ENCODE assay signal across 9 cellular contexts in genomic region chrX:2689773-2690666, GRCh38. TPM values are rescaled to one million over a fixed set of nuclear protein-coding genes. Genes with fewer than 3 reads are reported as not detected.
DNase-seq lines count a peak whose midpoint lies in the region; ATAC-seq, FAIRE-seq and TF ChIP-seq lines count a peak whose summit lies in the region.
"Had no signal": no experiment of that assay in that cellular context is flagged by ENCODE, and none has a peak within 500 bp of the region (broad histone marks: within the 10 kb centered on the region; RNA-seq: fewer than 3 reads in every experiment).

No MANE protein-coding gene starts in this region.

- H2AK5ac ChIP-seq in mesendoderm (ENCODE audit: low read length), result no peak overlapping the region

- no peak overlapping the region for H2AFZ ChIP-seq in GM12878 (ENCODE audit: control insufficient read depth, low read depth, low read length)

- H3K79me1 ChIP-seq in mesendoderm (ENCODE audit: low read length), result peaks cover 8% of the 10 kb centered on the region

- H2BK15ac ChIP-seq in mesendoderm (replicated peaks; ENCODE audit: low read depth), result no peak overlapping the region

- no peaks in the 10 kb centered on the region for H3K36me3 ChIP-seq in GM12878 (ENCODE audit: control insufficient read depth in 2 of 2, insufficient read depth in 2 of 2, low read length in 1 of 2)
- H3K36me3 ChIP-seq in mesendoderm (ENCODE audit: control insufficient read depth, insufficient read depth, low read length), result no peaks in the 10 kb centered on the region
- H3K36me3 ChIP-seq in thymus (ENCODE audit: control insufficient read depth, insufficient read depth), result peaks cover 5% of the 10 kb centered on the region

- H4K5ac ChIP-seq in mesendoderm (ENCODE audit: low read length), result no peak overlapping the region

- no peak overlapping the region for H3K9ac ChIP-seq in GM12878 (ENCODE audit: control insufficient read depth, insufficient read depth, low read length)
- peak overlapping the region; percentile 59 for H3K9ac ChIP-seq in mesendoderm (ENCODE audit: low read length)

- H4K8ac ChIP-seq in mesendoderm (ENCODE audit: low read depth, low read length), result no peak overlapping the region

- no peak for TF ChIP-seq POLR2A in GM12878 (IDR thresholded peaks at IDR 0.05; ENCODE audit: low read depth, low read length)

- FAIRE-seq in GM12878 (lab: Jason Lieb, UNC), result no peak

- SMC1A ChIA-PET in GM12878 (lab: Charles Lee; ENCODE audit: uncharacterized antibody, unreplicated experiment), result no interaction called here

- RAD21 ChIA-PET in GM12878 (lab: Charles Lee; ENCODE audit: unreplicated experiment), result no interaction called here

- peak overlapping the region; percentile 36 to 100 for H3K4me3 Mint-ChIP-seq in activated T-cell treated with anti-CD3 and anti-CD28 coated beads, Interleukin-2, amount 50 U/mL, for 72 hours

- H3K27me3 Mint-ChIP-seq in activated T-cell treated with anti-CD3 and anti-CD28 coated beads, Interleukin-2, amount 50 U/mL, for 72 hours (ENCODE audit: low read depth), result no peaks in the 10 kb centered on the region

- peaks cover 31% of the 10 kb centered on the region for H3K4me1 Mint-ChIP-seq in activated T-cell treated with anti-CD3 and anti-CD28 coated beads, Interleukin-2, amount 50 U/mL, for 72 hours (ENCODE audit: low read depth)

- no peak for TF ChIP-seq EP300 in GM12878 (IDR thresholded peaks at IDR 0.05; ENCODE audit: borderline replicate concordance in 1 of 2, control insufficient read depth in 1 of 2, low read depth in 2 of 2, low read length in 2 of 2)

- H3K4ac ChIP-seq in mesendoderm (ENCODE audit: low read depth, low read length), result peak overlapping the region; percentile 28

- H3K4me2 ChIP-seq in GM12878 (ENCODE audit: control insufficient read depth, insufficient read depth), result peak overlapping the region; percentile 72; the same call in 1 of the 2 replicates
- H3K4me2 ChIP-seq in mesendoderm (ENCODE audit: low read length), result peak overlapping the region; percentile 14

- POLR2A ChIA-PET in GM12878 (lab: Charles Lee), result no interaction called here

- H3K79me2 ChIP-seq in GM12878 (ENCODE audit: control insufficient read depth, insufficient read depth, low read length), result peaks cover 20% of the 10 kb centered on the region
- peaks cover 1% of the 10 kb centered on the region for H3K79me2 ChIP-seq in mesendoderm (ENCODE audit: control insufficient read depth, insufficient read depth, low read length)

- no peak for TF ChIP-seq CTCF in GM12878 (IDR thresholded peaks at IDR 0.05 in 2 of 3, conservative IDR thresholded peaks at IDR 0.05 in 1 of 3; ENCODE audit: control insufficient read depth in 2 of 3, extremely low read depth in 1 of 3, insufficient read depth in 1 of 3, low read depth in 3 of 3, low read length in 3 of 3)

- no peak overlapping the region for H2BK5ac ChIP-seq in mesendoderm (ENCODE audit: low read length)

- peaks cover 3 to 10% of the 10 kb centered on the region in 2 donors for H3K36me3 Mint-ChIP-seq in activated T-cell treated with anti-CD3 and anti-CD28 coated beads, Interleukin-2, amount 50 U/mL, for 72 hours (ENCODE audit: insufficient read depth in 2 of 2)

- no peak for TF ChIP-seq RAD21 in GM12878 (IDR thresholded peaks at IDR 0.05; ENCODE audit: insufficient read depth, low read depth, low read length)

- no peaks in the 10 kb centered on the region for H4K20me1 ChIP-seq in GM12878 (ENCODE audit: control insufficient read depth, insufficient read depth)

- no peak overlapping the region for H3K27ac ChIP-seq in GM12878 (ENCODE audit: control insufficient read depth, insufficient read depth)
- no peak overlapping the region for H3K27ac ChIP-seq in mesendoderm (ENCODE audit: low read depth, low read length)
- no peak overlapping the region for H3K27ac ChIP-seq in thymus (ENCODE audit: low read depth)

- no peak for ATAC-seq in activated T-cell treated with anti-CD3 and anti-CD28 coated beads, Interleukin-2, amount 50 U/mL, for 72 hours (replicated peaks in 1 of 2)
- ATAC-seq in GM12878 (no peak), HG03097 (IDR thresholded peaks at IDR 0.05; ENCODE audit: low FRiP score, unreplicated experiment) (no peak)

- in situ Hi-C loops in GM12878 (cut with MboI), result no loop called here

- H3K4me3 ChIP-seq in GM12878, result no peak overlapping the region
- no peak overlapping the region for H3K4me3 ChIP-seq in mesendoderm (ENCODE audit: low read length)
- peak overlapping the region; percentile 99 for H3K4me3 ChIP-seq in thymus (ENCODE audit: low read length)

- H3K27ac Mint-ChIP-seq in activated T-cell treated with anti-CD3 and anti-CD28 coated beads, Interleukin-2, amount 50 U/mL, for 72 hours, result no peak overlapping the region

- intact Hi-C loops in GM12878 (cut with micrococcal nuclease; ENCODE audit: unreplicated experiment), result loop anchor here (10.0 kb wide), 3 partner anchors 165 to 1235 kb away; partner anchors contain the start of gene ASMTL

- 83% methylated on average over 36 of the region's 37 CpGs for WGBS in GM12878 (ENCODE audit: insufficient coverage, insufficient replicate concordance, low lambda C conversion rate, missing lambda C conversion rate)
- no CpG with 5 or more reads among the region's 37 CpGs for WGBS in mesendoderm (ENCODE audit: extremely low coverage, insufficient coverage, low lambda C conversion rate)
- 86% methylated on average over 37 of the region's 37 CpGs for WGBS in thymus

- CTCF ChIA-PET in GM12878 (lab: Yijun Ruan, JAX), result no interaction called here

- BruUV-seq in GM12878 (replicated peaks; lab: Mats Ljungman, UMichigan), result no TSS peak

- H3K4me1 ChIP-seq in GM12878 (ENCODE audit: control insufficient read depth, insufficient read depth, low read length) (no peaks in the 10 kb centered on the region), mesendoderm (ENCODE audit: control insufficient read depth, low read depth, low read length) (peaks cover 8% of the 10 kb centered on the region), thymus (ENCODE audit: control insufficient read depth, insufficient read depth, low read length) (no peaks in the 10 kb centered on the region)

- DNase-seq in activated T-cell treated with anti-CD3 and anti-CD28 coated beads, Interleukin-2, amount 50 U/mL, for 72 hours, result no peak
- no peak for DNase-seq in activated T-cell treated with anti-CD3 and anti-CD28 coated beads, Interleukin-2, amount 50 U/mL, for 48 hours
- DNase-seq in GM12878 (ENCODE audit: low read depth, low spot score) (no peak), mesendoderm (no peak), RPMI8226 (no peak)
- no peak for DNase-seq in stimulated activated CD4-positive, alpha-beta T cell treated with anti-CD3 and anti-CD28 coated beads, Interleukin-1b, Interleukin-23, amount 100 ng/mL, for 48 hours
- DNase-seq: AML-193 had no signal

- H3K18ac ChIP-seq in mesendoderm (ENCODE audit: low read length), result peak overlapping the region; percentile 22

- H3K27me3 ChIP-seq in GM12878 (replicated peaks in 1 of 2; ENCODE audit: control insufficient read depth in 2 of 2, insufficient read depth in 2 of 2, low read length in 1 of 2), result no peaks in the 10 kb centered on the region
- no peaks in the 10 kb centered on the region for H3K27me3 ChIP-seq in mesendoderm (ENCODE audit: insufficient read depth, low read length, poor library complexity)
- no peaks in the 10 kb centered on the region for H3K27me3 ChIP-seq in thymus (ENCODE audit: control insufficient read depth, insufficient read depth)

- H3K9me3 Mint-ChIP-seq in activated T-cell treated with anti-CD3 and anti-CD28 coated beads, Interleukin-2, amount 50 U/mL, for 72 hours, result no peaks in the 10 kb centered on the region

- H3K9me3 ChIP-seq in GM12878 (replicated peaks; ENCODE audit: control insufficient read depth, insufficient read depth, low read length) (no peaks in the 10 kb centered on the region), thymus (ENCODE audit: control insufficient read depth) (no peaks in the 10 kb centered on the region)

- H2BK120ac ChIP-seq in mesendoderm (ENCODE audit: low read depth, low read length), result no peak overlapping the region

- no peak overlapping the region for H3K23ac ChIP-seq in mesendoderm (ENCODE audit: low read length)

- H3K56ac ChIP-seq in mesendoderm (ENCODE audit: low read length), result peak overlapping the region; percentile 83

TF ChIP-seq in GM12878, 131 proteins besides CTCF, POLR2A, EP300 and RAD21:
- TF ChIP-seq ATF2 (IDR thresholded peaks at IDR 0.05; ENCODE audit: low read length), result no peak

RNA-seq across cellular contexts. Expression of gene CD99, which starts 1.1 kb away (rescaled TPM):
- total RNA-seq in activated T-cell treated with anti-CD3 and anti-CD28 coated beads, Interleukin-2, amount 50 U/mL, for 72 hours, result 100 to 1,000 TPM; 148 to 222 TPM
- 84.7 and 89.7 TPM in 2 replicates for total RNA-seq in GM12878 (2013; cell fraction: nucleolus; rRNA removed)
- 157 and 163 TPM in 2 replicates for total RNA-seq in GM12878 (2014; rRNA removed)
- 128 and 134 TPM in 2 replicates for total RNA-seq in GM12878 (2014; rRNA removed; fragmentation: Illumina TruSeq; extraction: Trizol)
- 174 and 181 TPM in 2 replicates for total RNA-seq in GM12878 (2021)
- 27.6 TPM for polyA plus RNA-seq in GM12878 (2011; ENCODE audit: low read depth)
- 31.4 and 43.4 TPM in 2 replicates for polyA plus RNA-seq in GM12878 (2011; rRNA removed)
- 73.8 and 89.2 TPM in 2 replicates for polyA plus RNA-seq in GM12878 (2011; cell fraction: cytosol; rRNA removed)
- polyA plus RNA-seq in GM12878 (2011; cell fraction: nucleus; rRNA removed), result 52.7 and 65.2 TPM in 2 replicates
- polyA plus RNA-seq in GM12878 (2012), result 83.9 and 108 TPM in 2 replicates
- polyA plus RNA-seq in GM12878 (2014; fragmentation: Illumina TruSeq; extraction: Trizol), result 148 and 154 TPM in 2 replicates
- polyA plus RNA-seq in GM12878 (2014; fragmentation: Nextera tagmentation; extraction: Ambion mirVana), result 10 to 100 TPM; 24.8 to 52.1 TPM
- 227 and 242 TPM in 2 replicates for polyA plus RNA-seq in GM12878 (2014; rRNA removed)
- 100 to 1,000 TPM; 169 to 193 TPM for polyA plus RNA-seq in GM12878 (2016; fragmentation: Nextera tagmentation; extraction: Ambion mirVana)
- polyA minus RNA-seq in GM12878 (2011; rRNA and poly(A)+ RNA removed), result 21.3 and 37.8 TPM in 2 replicates
- polyA minus RNA-seq in GM12878 (2011; cell fraction: cytosol; rRNA and poly(A)+ RNA removed), result 32.6 and 35.1 TPM in 2 replicates
- 8.7 and 16.3 TPM in 2 replicates for polyA minus RNA-seq in GM12878 (2011; cell fraction: nucleus; rRNA and poly(A)+ RNA removed)
- 40.9 TPM for polyA plus RNA-seq in mesendoderm (2013, experiment 1 of 2)
- polyA plus RNA-seq in mesendoderm (2013, experiment 2 of 2), result 40.4 TPM
- polyA plus RNA-seq in thymus, result 547 TPM
